ENCODE assay signal across 27 cellular contexts in the genomic region with DNA sequence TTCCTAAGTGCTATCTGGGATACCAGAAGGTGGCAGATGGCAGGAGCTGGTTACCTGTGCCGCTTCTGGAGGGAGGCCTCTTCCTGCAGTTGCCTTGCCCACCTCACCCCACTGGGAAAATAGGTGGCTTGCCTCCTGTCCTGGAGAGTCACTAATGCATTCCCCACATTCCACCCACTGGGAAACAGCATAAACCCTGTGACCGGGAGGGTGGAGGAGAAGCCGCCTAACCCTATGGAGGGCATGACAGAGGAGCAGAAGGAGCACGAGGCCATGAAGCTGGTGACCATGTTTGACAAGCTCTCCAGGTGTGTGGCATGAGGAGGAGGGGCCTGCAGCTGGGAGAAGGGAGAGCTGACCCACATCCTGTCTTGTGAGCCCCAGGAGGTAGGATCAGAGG. TPM values are rescaled to one million over a fixed set of nuclear protein-coding genes. Genes with fewer than 3 reads are reported as not detected.
DNase-seq lines count a peak whose midpoint lies in the region; ATAC-seq and TF ChIP-seq lines count a peak whose summit lies in the region.
"Had no signal": no experiment of that assay in that cellular context is flagged by ENCODE, and none has a peak within 500 bp of the region (broad histone marks: within the 10 kb centered on the region; RNA-seq: fewer than 3 reads in every experiment).

No MANE protein-coding gene starts in this region.

- peak overlapping the region; percentile 62 for H3K27ac ChIP-seq in RWPE1
- H3K27ac ChIP-seq: KMS-11, left ventricle myocardium inferior, SK-N-MC had no signal

- CTCF ChIA-PET in RWPE1 (lab: Yijun Ruan, JAX) = interaction anchor here (1.0 kb wide), 1 partner anchor 37 kb away, joined by 3 read pairs; no protein-coding TSS in a partner anchor

- no peaks in the 10 kb centered on the region for H3K27me3 Mint-ChIP-seq in activated naive CD8-positive, alpha-beta T cell treated with anti-CD3 and anti-CD28 coated beads, Interleukin-2, amount 50 U/mL, for 24 hours
- no peaks in the 10 kb centered on the region for H3K27me3 Mint-ChIP-seq in activated naive CD8-positive, alpha-beta T cell treated with anti-CD3 and anti-CD28 coated beads for 36 hours
- no peaks in the 10 kb centered on the region for H3K27me3 Mint-ChIP-seq in stimulated activated memory B cell treated with anti-CD40 and anti-IgM and Interleukin-4, amounts not matched to agents 10 μg/mL and 1 μg/mL and 100 μg/mL, for 72 hours

- H3K27ac Mint-ChIP-seq in activated naive CD8-positive, alpha-beta T cell treated with anti-CD3 and anti-CD28 coated beads, Interleukin-2, amount 50 U/mL, for 24 hours = peak overlapping the region; percentile 83
- H3K27ac Mint-ChIP-seq in activated naive CD8-positive, alpha-beta T cell treated with anti-CD3 and anti-CD28 coated beads for 36 hours = no peak overlapping the region
- peak overlapping the region; percentile 4 for H3K27ac Mint-ChIP-seq in stimulated activated memory B cell treated with anti-CD40 and anti-IgM and Interleukin-4, amounts not matched to agents 10 μg/mL and 1 μg/mL and 100 μg/mL, for 72 hours

- H3K9me3 Mint-ChIP-seq in activated naive CD8-positive, alpha-beta T cell treated with anti-CD3 and anti-CD28 coated beads, Interleukin-2, amount 50 U/mL, for 24 hours = no peaks in the 10 kb centered on the region
- H3K9me3 Mint-ChIP-seq in activated naive CD8-positive, alpha-beta T cell treated with anti-CD3 and anti-CD28 coated beads for 36 hours = no peaks in the 10 kb centered on the region
- no peaks in the 10 kb centered on the region for H3K9me3 Mint-ChIP-seq in stimulated activated memory B cell treated with anti-CD40 and anti-IgM and Interleukin-4, amounts not matched to agents 10 μg/mL and 1 μg/mL and 100 μg/mL, for 72 hours
- H3K9me3 Mint-ChIP-seq: brain, H9 had no signal

- peaks cover 47% of the 10 kb centered on the region for H3K36me3 Mint-ChIP-seq in activated naive CD8-positive, alpha-beta T cell treated with anti-CD3 and anti-CD28 coated beads, Interleukin-2, amount 50 U/mL, for 24 hours (ENCODE audit: low read depth)
- peaks cover 31% of the 10 kb centered on the region for H3K36me3 Mint-ChIP-seq in activated naive CD8-positive, alpha-beta T cell treated with anti-CD3 and anti-CD28 coated beads for 36 hours
- H3K36me3 Mint-ChIP-seq in stimulated activated memory B cell treated with anti-CD40 and anti-IgM and Interleukin-4, amounts not matched to agents 10 μg/mL and 1 μg/mL and 100 μg/mL, for 72 hours = peaks cover 35% of the 10 kb centered on the region

- peaks cover 30% of the 10 kb centered on the region for H3K4me1 Mint-ChIP-seq in activated naive CD8-positive, alpha-beta T cell treated with anti-CD3 and anti-CD28 coated beads, Interleukin-2, amount 50 U/mL, for 24 hours
- peaks cover 20% of the 10 kb centered on the region for H3K4me1 Mint-ChIP-seq in activated naive CD8-positive, alpha-beta T cell treated with anti-CD3 and anti-CD28 coated beads for 36 hours
- peaks cover 22% of the 10 kb centered on the region for H3K4me1 Mint-ChIP-seq in stimulated activated memory B cell treated with anti-CD40 and anti-IgM and Interleukin-4, amounts not matched to agents 10 μg/mL and 1 μg/mL and 100 μg/mL, for 72 hours

- no peak overlapping the region for H3K4me3 Mint-ChIP-seq in activated naive CD8-positive, alpha-beta T cell treated with anti-CD3 and anti-CD28 coated beads, Interleukin-2, amount 50 U/mL, for 24 hours
- H3K4me3 Mint-ChIP-seq in activated naive CD8-positive, alpha-beta T cell treated with anti-CD3 and anti-CD28 coated beads for 36 hours = no peak overlapping the region
- H3K4me3 Mint-ChIP-seq in stimulated activated memory B cell treated with anti-CD40 and anti-IgM and Interleukin-4, amounts not matched to agents 10 μg/mL and 1 μg/mL and 100 μg/mL, for 72 hours = no peak overlapping the region
- H3K4me3 Mint-ChIP-seq: brain, H9 had no signal

- POLR2A ChIA-PET in RWPE1 (lab: Yijun Ruan, JAX; ENCODE audit: low non-redundant PET) = no interaction called here

- no peak for ATAC-seq in activated naive CD8-positive, alpha-beta T cell treated with anti-CD3 and anti-CD28 coated beads, Interleukin-2, amount 50 U/mL, for 24 hours
- no peak for ATAC-seq in stimulated activated memory B cell treated with anti-CD40 and anti-IgM and Interleukin-4, amounts not matched to agents 10 μg/mL and 1 μg/mL and 100 μg/mL, for 72 hours
- no peak for ATAC-seq in HG03520 (IDR thresholded peaks at IDR 0.05; ENCODE audit: unreplicated experiment)

- DNase-seq in activated naive CD8-positive, alpha-beta T cell treated with anti-CD3 and anti-CD28 coated beads, Interleukin-2, amount 50 U/mL, for 24 hours = no peak
- no peak for DNase-seq in activated naive CD8-positive, alpha-beta T cell treated with anti-CD3 and anti-CD28 coated beads for 36 hours
- DNase-seq in RWPE1 (ENCODE audit: low spot score) (no peak), kidney tubule cell (ENCODE audit: low spot score) (peak; percentile 48), NCI-H82 (lab: John Stamatoyannopoulos, UW) (no peak)
- no peak for DNase-seq in activated T-cell treated with anti-CD3 and anti-CD28 coated beads, Interleukin-2, amount 50 U/mL, for 48 hours
- DNase-seq: activated CD4-positive, CD25-positive, alpha-beta regulatory T cell treated with anti-CD3 and anti-CD28 coated beads, Interleukin-2, amount 50 U/mL, for 72 hours; COR-L47; DMS53; H9; left ventricle myocardium inferior; NCI-H1436; NCI-H2081 treated with DMSO at 0.1 percent for 48 hours; NCI-H345; RPMI8226; substantia nigra; T-helper 2 cell had no signal

- no peak for TF ChIP-seq CTCF in RWPE1 (conservative IDR thresholded peaks at IDR 0.05; ENCODE audit: low read depth)

RNA-seq across cellular contexts. Expression of gene RIC8A, which starts 5.6 kb away (rescaled TPM):
- 100 to 1,000 TPM; 105 to 111 TPM for total RNA-seq in activated naive CD8-positive, alpha-beta T cell treated with anti-CD3 and anti-CD28 coated beads for 36 hours

RNA-seq across cellular contexts. Expression of gene BET1L, which starts 5.9 kb away (rescaled TPM):
- total RNA-seq in activated naive CD8-positive, alpha-beta T cell treated with anti-CD3 and anti-CD28 coated beads for 36 hours = 10 to 100 TPM; 44.0 to 45.5 TPM

RNA-seq across cellular contexts. Expression of gene SCGB1C1, which starts 20.2 kb away (rescaled TPM):
- total RNA-seq in activated naive CD8-positive, alpha-beta T cell treated with anti-CD3 and anti-CD28 coated beads for 36 hours = not detected
- total RNA-seq: cerebellum, glomerular endothelial cell, H9, left ventricle myocardium inferior, mesenteric fat pad, omental fat pad, ureter had no signal

RNA-seq across cellular contexts. Expression of gene SIRT3, which starts 23.0 kb away (rescaled TPM):
- total RNA-seq in activated naive CD8-positive, alpha-beta T cell treated with anti-CD3 and anti-CD28 coated beads for 36 hours = 10 to 100 TPM; 18.6 to 20.5 TPM

RNA-seq across cellular contexts. Expression of gene PSMD13, which starts 23.7 kb away (rescaled TPM):
- total RNA-seq in activated naive CD8-positive, alpha-beta T cell treated with anti-CD3 and anti-CD28 coated beads for 36 hours = 100 to 1,000 TPM; 235 to 239 TPM
